In genomic region chrX:112056886-112057285, GRCh38 we compare ENCODE assay signal across 1 cellular context.
TF ChIP-seq lines count a peak whose summit lies in the region.

No MANE protein-coding gene starts in this region.

TF ChIP-seq in GM12878, 131 proteins besides CTCF, POLR2A, EP300 and RAD21:
- TF ChIP-seq USF2 (IDR thresholded peaks at IDR 0.05; ENCODE audit: borderline replicate concordance, low read depth, low read length) (peak; percentile 4; the same call in 1 of the 2 replicates), ZNF217 (IDR thresholded peaks at IDR 0.05) (peak; percentile 44; the same call in 1 of the 2 replicates), PAX5 (IDR thresholded peaks at IDR 0.05; ENCODE audit: borderline replicate concordance, low read depth, low read length) (no peak), CHD2 (IDR thresholded peaks at IDR 0.05; ENCODE audit: borderline replicate concordance, low read depth, low read length) (no peak), RAD51 (IDR thresholded peaks at IDR 0.05) (peak; percentile 56; the same call in 1 of the 2 replicates), BHLHE40 (IDR thresholded peaks at IDR 0.05; ENCODE audit: borderline replicate concordance in 1 of 2, low read depth in 2 of 2, low read length in 1 of 2) (peak; percentile 44 to 50; a peak in 2 of 4 replicates), MTA2 (IDR thresholded peaks at IDR 0.05; ENCODE audit: low read depth) (peak; percentile 77), RELB (IDR thresholded peaks at IDR 0.05; ENCODE audit: low read depth) (peak; percentile 29; the same call in 1 of the 2 replicates)
TF ChIP-seq in GM12878: peak in this region for 6.
